In the genomic region with DNA sequence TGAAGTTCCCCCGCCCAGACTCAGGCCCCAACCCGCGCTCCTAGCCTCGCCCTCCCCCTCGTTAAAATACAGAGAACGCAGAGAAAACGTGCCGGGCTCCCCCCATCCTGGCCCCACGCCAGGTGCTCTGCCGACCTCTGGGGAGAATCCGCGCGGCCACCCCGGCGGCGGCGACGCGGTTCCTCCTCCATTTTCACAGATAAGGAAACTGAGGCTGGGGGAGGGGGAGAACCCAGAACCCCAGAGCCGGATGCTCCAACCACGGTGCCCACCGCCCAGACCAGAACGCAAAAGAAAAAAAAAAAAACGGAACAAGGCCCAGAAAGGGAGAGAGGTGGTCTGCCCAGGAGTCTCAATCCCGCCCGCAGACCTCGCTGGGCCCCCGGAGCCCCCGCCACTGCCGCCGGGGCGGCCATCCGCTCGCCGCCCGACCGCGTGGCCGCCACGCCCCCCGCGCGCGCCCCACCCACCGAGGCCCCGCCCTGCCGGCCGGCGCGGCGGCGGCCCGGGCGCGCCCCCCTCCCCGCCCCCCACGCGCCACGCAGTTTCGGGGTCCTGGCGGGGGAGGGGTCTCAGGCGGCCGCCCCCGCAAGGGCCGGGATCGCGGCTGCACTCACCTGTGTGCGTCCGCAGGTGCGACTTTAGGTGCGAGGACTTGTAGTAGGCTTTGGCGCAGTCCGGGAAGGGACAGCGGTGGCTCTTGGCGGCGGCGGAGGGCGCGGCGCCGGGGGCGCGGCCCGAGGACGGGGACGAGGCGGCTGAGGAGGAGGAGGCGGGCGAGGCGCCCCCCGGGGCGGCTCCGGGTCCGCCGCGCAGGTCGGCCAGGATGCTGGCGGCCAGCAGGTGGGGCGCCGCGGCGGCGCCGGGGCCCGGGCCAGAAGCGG, we compare ENCODE assay signal across 1 cellular context.
TF ChIP-seq lines count a peak whose summit lies in the region.

No MANE protein-coding gene starts in this region.

TF ChIP-seq in HepG2, 621 proteins besides CTCF, POLR2A, EP300 and RAD21 (continues in another document):
- TF ChIP-seq ARID2 (CRISPR knock-in tag; IDR thresholded peaks at IDR 0.05; ENCODE audit: borderline replicate concordance) (no peak), NFRKB (IDR thresholded peaks at IDR 0.05) (no peak), MAF1 (CRISPR knock-in tag; IDR thresholded peaks at IDR 0.05; ENCODE audit: borderline replicate concordance) (no peak), ZNF773 (CRISPR knock-in tag; IDR thresholded peaks at IDR 0.05; ENCODE audit: borderline replicate concordance) (no peak), YY1 (IDR thresholded peaks at IDR 0.05; ENCODE audit: insufficient read depth, insufficient replicate concordance, low read depth, low read length) (peak; percentile 37), CCDC6 (CRISPR knock-in tag; IDR thresholded peaks at IDR 0.05) (no peak), THAP11 (CRISPR knock-in tag; IDR thresholded peaks at IDR 0.05) (no peak), ZMYM2 (CRISPR knock-in tag; IDR thresholded peaks at IDR 0.05) (no peak), TOE1 (CRISPR knock-in tag; IDR thresholded peaks at IDR 0.05) (no peak), RFX3 (CRISPR knock-in tag; IDR thresholded peaks at IDR 0.05) (no peak), ZNF558 (CRISPR knock-in tag; IDR thresholded peaks at IDR 0.05; ENCODE audit: borderline replicate concordance) (peak; percentile 33; the same call in 1 of the 2 replicates), SRF (IDR thresholded peaks at IDR 0.05; ENCODE audit: low read depth, low read length) (no peak), ISX (CRISPR knock-in tag; conservative IDR thresholded peaks at IDR 0.05) (no peak), ZNF883 (CRISPR knock-in tag; IDR thresholded peaks at IDR 0.05; ENCODE audit: not compliant biosample characterization) (no peak), BHLHE40 (IDR thresholded peaks at IDR 0.05; ENCODE audit: low read length) (peak; percentile 71), MXI1 (IDR thresholded peaks at IDR 0.05; ENCODE audit: borderline replicate concordance, low read depth, low read length) (peak; percentile 80; the same call in 2 of the 3 replicates), ZNF556 (CRISPR knock-in tag; IDR thresholded peaks at IDR 0.05; ENCODE audit: borderline replicate concordance) (no peak), KLF6 (CRISPR knock-in tag; IDR thresholded peaks at IDR 0.05) (no peak), GATAD2A (CRISPR knock-in tag; IDR thresholded peaks at IDR 0.05) (no peak), REL (CRISPR knock-in tag; conservative IDR thresholded peaks at IDR 0.05) (no peak), CREB1 (IDR thresholded peaks at IDR 0.05) (no peak), CREB1 (CRISPR knock-in tag; IDR thresholded peaks at IDR 0.05) (no peak), CEBPG (CRISPR knock-in tag; IDR thresholded peaks at IDR 0.05) (no peak), CHCHD3 (CRISPR knock-in tag; IDR thresholded peaks at IDR 0.05) (no peak), MAFF (IDR thresholded peaks at IDR 0.05; ENCODE audit: low read depth, low read length) (no peak), ZNF746 (CRISPR knock-in tag; IDR thresholded peaks at IDR 0.05) (0 out of 2 replicates have a peak, but pooled peaks have one; percentile 12), ZNF232 (CRISPR knock-in tag; IDR thresholded peaks at IDR 0.05; ENCODE audit: borderline replicate concordance) (0 out of 2 replicates have a peak, but pooled peaks have one; percentile 20), ZNF34 (CRISPR knock-in tag; IDR thresholded peaks at IDR 0.05; ENCODE audit: borderline replicate concordance) (no peak)
- TF ChIP-seq, protein P1, sequence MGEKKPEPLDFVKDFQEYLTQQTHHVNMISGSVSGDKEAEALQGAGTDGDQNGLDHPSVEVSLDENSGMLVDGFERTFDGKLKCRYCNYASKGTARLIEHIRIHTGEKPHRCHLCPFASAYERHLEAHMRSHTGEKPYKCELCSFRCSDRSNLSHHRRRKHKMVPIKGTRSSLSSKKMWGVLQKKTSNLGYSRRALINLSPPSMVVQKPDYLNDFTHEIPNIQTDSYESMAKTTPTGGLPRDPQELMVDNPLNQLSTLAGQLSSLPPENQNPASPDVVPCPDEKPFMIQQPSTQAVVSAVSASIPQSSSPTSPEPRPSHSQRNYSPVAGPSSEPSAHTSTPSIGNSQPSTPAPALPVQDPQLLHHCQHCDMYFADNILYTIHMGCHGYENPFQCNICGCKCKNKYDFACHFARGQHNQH (CRISPR knock-in tag; IDR thresholded peaks at IDR 0.05): no peak; the same call in 1 of the 2 replicates
- TF ChIP-seq, protein P2, sequence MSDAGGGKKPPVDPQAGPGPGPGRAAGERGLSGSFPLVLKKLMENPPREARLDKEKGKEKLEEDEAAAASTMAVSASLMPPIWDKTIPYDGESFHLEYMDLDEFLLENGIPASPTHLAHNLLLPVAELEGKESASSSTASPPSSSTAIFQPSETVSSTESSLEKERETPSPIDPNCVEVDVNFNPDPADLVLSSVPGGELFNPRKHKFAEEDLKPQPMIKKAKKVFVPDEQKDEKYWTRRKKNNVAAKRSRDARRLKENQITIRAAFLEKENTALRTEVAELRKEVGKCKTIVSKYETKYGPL (CRISPR knock-in tag; IDR thresholded peaks at IDR 0.05): no peak
- TF ChIP-seq, protein P3, sequence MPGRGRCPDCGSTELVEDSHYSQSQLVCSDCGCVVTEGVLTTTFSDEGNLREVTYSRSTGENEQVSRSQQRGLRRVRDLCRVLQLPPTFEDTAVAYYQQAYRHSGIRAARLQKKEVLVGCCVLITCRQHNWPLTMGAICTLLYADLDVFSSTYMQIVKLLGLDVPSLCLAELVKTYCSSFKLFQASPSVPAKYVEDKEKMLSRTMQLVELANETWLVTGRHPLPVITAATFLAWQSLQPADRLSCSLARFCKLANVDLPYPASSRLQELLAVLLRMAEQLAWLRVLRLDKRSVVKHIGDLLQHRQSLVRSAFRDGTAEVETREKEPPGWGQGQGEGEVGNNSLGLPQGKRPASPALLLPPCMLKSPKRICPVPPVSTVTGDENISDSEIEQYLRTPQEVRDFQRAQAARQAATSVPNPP (CRISPR knock-in tag; IDR thresholded peaks at IDR 0.05): no peak
- TF ChIP-seq, protein P4, sequence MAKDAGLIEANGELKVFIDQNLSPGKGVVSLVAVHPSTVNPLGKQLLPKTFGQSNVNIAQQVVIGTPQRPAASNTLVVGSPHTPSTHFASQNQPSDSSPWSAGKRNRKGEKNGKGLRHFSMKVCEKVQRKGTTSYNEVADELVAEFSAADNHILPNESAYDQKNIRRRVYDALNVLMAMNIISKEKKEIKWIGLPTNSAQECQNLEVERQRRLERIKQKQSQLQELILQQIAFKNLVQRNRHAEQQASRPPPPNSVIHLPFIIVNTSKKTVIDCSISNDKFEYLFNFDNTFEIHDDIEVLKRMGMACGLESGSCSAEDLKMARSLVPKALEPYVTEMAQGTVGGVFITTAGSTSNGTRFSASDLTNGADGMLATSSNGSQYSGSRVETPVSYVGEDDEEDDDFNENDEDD (CRISPR knock-in tag; IDR thresholded peaks at IDR 0.05; ENCODE audit: borderline replicate concordance): no peak
- TF ChIP-seq, protein P5, sequence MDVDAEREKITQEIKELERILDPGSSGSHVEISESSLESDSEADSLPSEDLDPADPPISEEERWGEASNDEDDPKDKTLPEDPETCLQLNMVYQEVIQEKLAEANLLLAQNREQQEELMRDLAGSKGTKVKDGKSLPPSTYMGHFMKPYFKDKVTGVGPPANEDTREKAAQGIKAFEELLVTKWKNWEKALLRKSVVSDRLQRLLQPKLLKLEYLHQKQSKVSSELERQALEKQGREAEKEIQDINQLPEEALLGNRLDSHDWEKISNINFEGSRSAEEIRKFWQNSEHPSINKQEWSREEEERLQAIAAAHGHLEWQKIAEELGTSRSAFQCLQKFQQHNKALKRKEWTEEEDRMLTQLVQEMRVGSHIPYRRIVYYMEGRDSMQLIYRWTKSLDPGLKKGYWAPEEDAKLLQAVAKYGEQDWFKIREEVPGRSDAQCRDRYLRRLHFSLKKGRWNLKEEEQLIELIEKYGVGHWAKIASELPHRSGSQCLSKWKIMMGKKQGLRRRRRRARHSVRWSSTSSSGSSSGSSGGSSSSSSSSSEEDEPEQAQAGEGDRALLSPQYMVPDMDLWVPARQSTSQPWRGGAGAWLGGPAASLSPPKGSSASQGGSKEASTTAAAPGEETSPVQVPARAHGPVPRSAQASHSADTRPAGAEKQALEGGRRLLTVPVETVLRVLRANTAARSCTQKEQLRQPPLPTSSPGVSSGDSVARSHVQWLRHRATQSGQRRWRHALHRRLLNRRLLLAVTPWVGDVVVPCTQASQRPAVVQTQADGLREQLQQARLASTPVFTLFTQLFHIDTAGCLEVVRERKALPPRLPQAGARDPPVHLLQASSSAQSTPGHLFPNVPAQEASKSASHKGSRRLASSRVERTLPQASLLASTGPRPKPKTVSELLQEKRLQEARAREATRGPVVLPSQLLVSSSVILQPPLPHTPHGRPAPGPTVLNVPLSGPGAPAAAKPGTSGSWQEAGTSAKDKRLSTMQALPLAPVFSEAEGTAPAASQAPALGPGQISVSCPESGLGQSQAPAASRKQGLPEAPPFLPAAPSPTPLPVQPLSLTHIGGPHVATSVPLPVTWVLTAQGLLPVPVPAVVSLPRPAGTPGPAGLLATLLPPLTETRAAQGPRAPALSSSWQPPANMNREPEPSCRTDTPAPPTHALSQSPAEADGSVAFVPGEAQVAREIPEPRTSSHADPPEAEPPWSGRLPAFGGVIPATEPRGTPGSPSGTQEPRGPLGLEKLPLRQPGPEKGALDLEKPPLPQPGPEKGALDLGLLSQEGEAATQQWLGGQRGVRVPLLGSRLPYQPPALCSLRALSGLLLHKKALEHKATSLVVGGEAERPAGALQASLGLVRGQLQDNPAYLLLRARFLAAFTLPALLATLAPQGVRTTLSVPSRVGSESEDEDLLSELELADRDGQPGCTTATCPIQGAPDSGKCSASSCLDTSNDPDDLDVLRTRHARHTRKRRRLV (CRISPR knock-in tag; IDR thresholded peaks at IDR 0.05): no peak
- TF ChIP-seq, protein P6, sequence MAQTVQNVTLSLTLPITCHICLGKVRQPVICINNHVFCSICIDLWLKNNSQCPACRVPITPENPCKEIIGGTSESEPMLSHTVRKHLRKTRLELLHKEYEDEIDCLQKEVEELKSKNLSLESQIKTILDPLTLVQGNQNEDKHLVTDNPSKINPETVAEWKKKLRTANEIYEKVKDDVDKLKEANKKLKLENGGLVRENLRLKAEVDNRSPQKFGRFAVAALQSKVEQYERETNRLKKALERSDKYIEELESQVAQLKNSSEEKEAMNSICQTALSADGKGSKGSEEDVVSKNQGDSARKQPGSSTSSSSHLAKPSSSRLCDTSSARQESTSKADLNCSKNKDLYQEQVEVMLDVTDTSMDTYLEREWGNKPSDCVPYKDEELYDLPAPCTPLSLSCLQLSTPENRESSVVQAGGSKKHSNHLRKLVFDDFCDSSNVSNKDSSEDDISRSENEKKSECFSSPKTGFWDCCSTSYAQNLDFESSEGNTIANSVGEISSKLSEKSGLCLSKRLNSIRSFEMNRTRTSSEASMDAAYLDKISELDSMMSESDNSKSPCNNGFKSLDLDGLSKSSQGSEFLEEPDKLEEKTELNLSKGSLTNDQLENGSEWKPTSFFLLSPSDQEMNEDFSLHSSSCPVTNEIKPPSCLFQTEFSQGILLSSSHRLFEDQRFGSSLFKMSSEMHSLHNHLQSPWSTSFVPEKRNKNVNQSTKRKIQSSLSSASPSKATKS (CRISPR knock-in tag; IDR thresholded peaks at IDR 0.05): no peak
- TF ChIP-seq, protein P7, sequence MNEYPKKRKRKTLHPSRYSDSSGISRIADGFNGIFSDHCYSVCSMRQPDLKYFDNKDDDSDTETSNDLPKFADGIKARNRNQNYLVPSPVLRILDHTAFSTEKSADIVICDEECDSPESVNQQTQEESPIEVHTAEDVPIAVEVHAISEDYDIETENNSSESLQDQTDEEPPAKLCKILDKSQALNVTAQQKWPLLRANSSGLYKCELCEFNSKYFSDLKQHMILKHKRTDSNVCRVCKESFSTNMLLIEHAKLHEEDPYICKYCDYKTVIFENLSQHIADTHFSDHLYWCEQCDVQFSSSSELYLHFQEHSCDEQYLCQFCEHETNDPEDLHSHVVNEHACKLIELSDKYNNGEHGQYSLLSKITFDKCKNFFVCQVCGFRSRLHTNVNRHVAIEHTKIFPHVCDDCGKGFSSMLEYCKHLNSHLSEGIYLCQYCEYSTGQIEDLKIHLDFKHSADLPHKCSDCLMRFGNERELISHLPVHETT (CRISPR knock-in tag; conservative IDR thresholded peaks at IDR 0.05): 0 out of 2 replicates have a peak, but pooled peaks have one; percentile 39
- TF ChIP-seq, protein P8, sequence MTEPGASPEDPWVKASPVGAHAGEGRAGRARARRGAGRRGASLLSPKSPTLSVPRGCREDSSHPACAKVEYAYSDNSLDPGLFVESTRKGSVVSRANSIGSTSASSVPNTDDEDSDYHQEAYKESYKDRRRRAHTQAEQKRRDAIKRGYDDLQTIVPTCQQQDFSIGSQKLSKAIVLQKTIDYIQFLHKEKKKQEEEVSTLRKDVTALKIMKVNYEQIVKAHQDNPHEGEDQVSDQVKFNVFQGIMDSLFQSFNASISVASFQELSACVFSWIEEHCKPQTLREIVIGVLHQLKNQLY (CRISPR knock-in tag; IDR thresholded peaks at IDR 0.05): no peak
- TF ChIP-seq, protein P9, sequence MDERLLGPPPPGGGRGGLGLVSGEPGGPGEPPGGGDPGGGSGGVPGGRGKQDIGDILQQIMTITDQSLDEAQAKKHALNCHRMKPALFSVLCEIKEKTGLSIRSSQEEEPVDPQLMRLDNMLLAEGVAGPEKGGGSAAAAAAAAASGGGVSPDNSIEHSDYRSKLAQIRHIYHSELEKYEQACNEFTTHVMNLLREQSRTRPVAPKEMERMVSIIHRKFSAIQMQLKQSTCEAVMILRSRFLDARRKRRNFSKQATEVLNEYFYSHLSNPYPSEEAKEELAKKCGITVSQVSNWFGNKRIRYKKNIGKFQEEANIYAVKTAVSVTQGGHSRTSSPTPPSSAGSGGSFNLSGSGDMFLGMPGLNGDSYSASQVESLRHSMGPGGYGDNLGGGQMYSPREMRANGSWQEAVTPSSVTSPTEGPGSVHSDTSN (CRISPR knock-in tag; IDR thresholded peaks at IDR 0.05): no peak
- TF ChIP-seq, protein P10, sequence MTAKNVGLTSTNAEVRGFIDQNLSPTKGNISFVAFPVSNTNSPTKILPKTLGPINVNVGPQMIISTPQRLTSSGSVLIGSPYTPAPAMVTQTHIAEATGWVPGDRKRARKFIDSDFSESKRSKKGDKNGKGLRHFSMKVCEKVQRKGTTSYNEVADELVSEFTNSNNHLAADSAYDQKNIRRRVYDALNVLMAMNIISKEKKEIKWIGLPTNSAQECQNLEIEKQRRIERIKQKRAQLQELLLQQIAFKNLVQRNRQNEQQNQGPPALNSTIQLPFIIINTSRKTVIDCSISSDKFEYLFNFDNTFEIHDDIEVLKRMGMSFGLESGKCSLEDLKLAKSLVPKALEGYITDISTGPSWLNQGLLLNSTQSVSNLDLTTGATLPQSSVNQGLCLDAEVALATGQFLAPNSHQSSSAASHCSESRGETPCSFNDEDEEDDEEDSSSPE (CRISPR knock-in tag; IDR thresholded peaks at IDR 0.05): no peak
- TF ChIP-seq, protein P11, sequence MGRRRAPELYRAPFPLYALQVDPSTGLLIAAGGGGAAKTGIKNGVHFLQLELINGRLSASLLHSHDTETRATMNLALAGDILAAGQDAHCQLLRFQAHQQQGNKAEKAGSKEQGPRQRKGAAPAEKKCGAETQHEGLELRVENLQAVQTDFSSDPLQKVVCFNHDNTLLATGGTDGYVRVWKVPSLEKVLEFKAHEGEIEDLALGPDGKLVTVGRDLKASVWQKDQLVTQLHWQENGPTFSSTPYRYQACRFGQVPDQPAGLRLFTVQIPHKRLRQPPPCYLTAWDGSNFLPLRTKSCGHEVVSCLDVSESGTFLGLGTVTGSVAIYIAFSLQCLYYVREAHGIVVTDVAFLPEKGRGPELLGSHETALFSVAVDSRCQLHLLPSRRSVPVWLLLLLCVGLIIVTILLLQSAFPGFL (CRISPR knock-in tag; IDR thresholded peaks at IDR 0.05): no peak
- TF ChIP-seq, protein P12, sequence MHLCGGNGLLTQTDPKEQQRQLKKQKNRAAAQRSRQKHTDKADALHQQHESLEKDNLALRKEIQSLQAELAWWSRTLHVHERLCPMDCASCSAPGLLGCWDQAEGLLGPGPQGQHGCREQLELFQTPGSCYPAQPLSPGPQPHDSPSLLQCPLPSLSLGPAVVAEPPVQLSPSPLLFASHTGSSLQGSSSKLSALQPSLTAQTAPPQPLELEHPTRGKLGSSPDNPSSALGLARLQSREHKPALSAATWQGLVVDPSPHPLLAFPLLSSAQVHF (CRISPR knock-in tag; IDR thresholded peaks at IDR 0.05): no peak
